In genomic region chr13:36981156-36981743, GRCh38 we compare ENCODE assay signal across 9 cellular contexts. TPM values are rescaled to one million over a fixed set of nuclear protein-coding genes. Genes with fewer than 3 reads are reported as not detected.
DNase-seq lines count a peak whose midpoint lies in the region; ATAC-seq, FAIRE-seq and TF ChIP-seq lines count a peak whose summit lies in the region.
"Had no signal": no experiment of that assay in that cellular context is flagged by ENCODE, and none has a peak within 500 bp of the region (broad histone marks: within the 10 kb centered on the region; RNA-seq: fewer than 3 reads in every experiment).

No MANE protein-coding gene starts in this region.

- intact Hi-C loops in heart right ventricle (cut with DNase I) (loop anchor here in 8 of 10 donors (2.0 to 10.0 kb wide), 6 partner anchors 116 to 566 kb away; no protein-coding TSS in a partner anchor), left cardiac atrium (cut with DNase I) (loop anchor here in 1 of 2 donors (5.0 kb wide), 1 partner anchor 124 kb away; no protein-coding TSS in a partner anchor)

- peak in 8 of 9 donors; percentile 13 to 68 (median 60) for TF ChIP-seq CTCF in heart right ventricle (IDR thresholded peaks at IDR 0.05)

- no peaks in the 10 kb centered on the region for H3K4me1 ChIP-seq in heart right ventricle

- H3K27ac ChIP-seq in heart right ventricle: no peak overlapping the region

- H3K9me3 ChIP-seq in heart right ventricle: no peaks in the 10 kb centered on the region

- peaks cover 99% of the 10 kb centered on the region for H3K36me3 Mint-ChIP-seq in stimulated activated effector memory CD8-positive, alpha-beta T cell treated with anti-CD3 and anti-CD28 coated beads, Interleukin-12 subunit alpha, Interleukin-12 subunit beta, amount 100 ng/mL, for 72 hours

- no peak overlapping the region for H3K4me3 Mint-ChIP-seq in stimulated activated effector memory CD8-positive, alpha-beta T cell treated with anti-CD3 and anti-CD28 coated beads, Interleukin-12 subunit alpha, Interleukin-12 subunit beta, amount 100 ng/mL, for 72 hours
- H3K4me3 Mint-ChIP-seq: activated naive CD8-positive, alpha-beta T cell treated with anti-CD3 and anti-CD28 coated beads, Interleukin-2, amount 10 ng/mL, durations not matched to agents 7 days and 5 days had no signal

- no peaks in the 10 kb centered on the region for H3K9me3 Mint-ChIP-seq in stimulated activated effector memory CD8-positive, alpha-beta T cell treated with anti-CD3 and anti-CD28 coated beads, Interleukin-12 subunit alpha, Interleukin-12 subunit beta, amount 100 ng/mL, for 72 hours
- H3K9me3 Mint-ChIP-seq: activated naive CD8-positive, alpha-beta T cell treated with anti-CD3 and anti-CD28 coated beads, Interleukin-2, amount 10 ng/mL, durations not matched to agents 7 days and 5 days had no signal

- 35 to 43% methylated on average over 6 of the region's 6 CpGs for WGBS in heart right ventricle, 2 donors

- peaks cover 0 to 97% (median 31%) of the 10 kb centered on the region in 9 donors for H3K36me3 ChIP-seq in heart right ventricle

- ATAC-seq in heart right ventricle (no peak), left cardiac atrium (no peak)
- ATAC-seq in stimulated activated effector memory CD8-positive, alpha-beta T cell treated with anti-CD3 and anti-CD28 coated beads, Interleukin-12 subunit alpha, Interleukin-12 subunit beta, amount 100 ng/mL, for 72 hours: no peak

- H3K4me3 ChIP-seq in heart right ventricle: no peak overlapping the region

- no peaks in the 10 kb centered on the region for H3K4me1 Mint-ChIP-seq in stimulated activated effector memory CD8-positive, alpha-beta T cell treated with anti-CD3 and anti-CD28 coated beads, Interleukin-12 subunit alpha, Interleukin-12 subunit beta, amount 100 ng/mL, for 72 hours
- H3K4me1 Mint-ChIP-seq: activated naive CD8-positive, alpha-beta T cell treated with anti-CD3 and anti-CD28 coated beads, Interleukin-2, amount 10 ng/mL, durations not matched to agents 7 days and 5 days had no signal

- DNase-seq in heart right ventricle (no peak), left cardiac atrium (no peak), HTR-8/SVneo (ENCODE audit: insufficient read length, low spot score) (peak; percentile 35), SIG-M5 (lab: John Stamatoyannopoulos, UW) (peak; percentile 9), fibroblast of the conjunctiva (ENCODE audit: low read depth) (peak; percentile 56), KG1 (lab: John Stamatoyannopoulos, UW) (no peak)
- DNase-seq in stimulated activated effector memory CD8-positive, alpha-beta T cell treated with anti-CD3 and anti-CD28 coated beads, Interleukin-12 subunit alpha, Interleukin-12 subunit beta, amount 100 ng/mL, for 72 hours (ENCODE audit: low spot score in 2 of 2): no peak
- DNase-seq in stimulated activated CD8-positive, alpha-beta memory T cell treated with anti-CD3 and anti-CD28 coated beads, Interleukin-4, amount 100 ng/mL, for 48 hours: no peak
- DNase-seq: activated naive CD8-positive, alpha-beta T cell treated with anti-CD3 and anti-CD28 coated beads, Interleukin-2, amount 10 ng/mL, durations not matched to agents 7 days and 5 days had no signal

- H3K27me3 ChIP-seq in heart right ventricle: no peaks in the 10 kb centered on the region

- no peak for FAIRE-seq in HTR-8/SVneo (lab: Jason Lieb, UNC)

- peak overlapping the region; percentile 41 for H3K27ac Mint-ChIP-seq in stimulated activated effector memory CD8-positive, alpha-beta T cell treated with anti-CD3 and anti-CD28 coated beads, Interleukin-12 subunit alpha, Interleukin-12 subunit beta, amount 100 ng/mL, for 72 hours
- H3K27ac Mint-ChIP-seq: activated naive CD8-positive, alpha-beta T cell treated with anti-CD3 and anti-CD28 coated beads, Interleukin-2, amount 10 ng/mL, durations not matched to agents 7 days and 5 days had no signal

RNA-seq across cellular contexts. Expression of gene ALG5, which starts 17.9 kb away (rescaled TPM):
- total RNA-seq in heart right ventricle (10 to 100 TPM in 4 of 10 donors, 1 to 10 TPM in 6; 7.3 to 17.5 (median 9.5) TPM), left cardiac atrium (10 to 100 TPM; 16.2 to 23.8 TPM)
- 10 to 100 TPM; 18.1 to 29.6 TPM for polyA plus RNA-seq in heart right ventricle

RNA-seq across cellular contexts. Expression of gene EXOSC8, which starts 19.3 kb away (rescaled TPM):
- total RNA-seq in heart right ventricle: 10 to 100 TPM; 19.0 to 31.1 (median 24.7) TPM
- 10 to 100 TPM; 33.9 to 70.0 TPM for polyA plus RNA-seq in heart right ventricle
- total RNA-seq in left cardiac atrium: 10 to 100 TPM; 24.2 to 24.8 TPM

Comparison
In these comparisons a context has a peak if more than half of its experiments do, and no peak if none do; other contexts are left out.
1. DNase-seq: peak in HTR-8/SVneo (single experiment), SIG-M5 (single experiment) and fibroblast of the conjunctiva (single experiment); none in heart right ventricle (0 of 2), left cardiac atrium (single experiment), stimulated activated effector memory CD8-positive, alpha-beta T cell treated with anti-CD3 and anti-CD28 coated beads, Interleukin-12 subunit alpha, Interleukin-12 subunit beta, amount 100 ng/mL, for 72 hours (0 of 2), KG1 (single experiment) and stimulated activated CD8-positive, alpha-beta memory T cell treated with anti-CD3 and anti-CD28 coated beads, Interleukin-4, amount 100 ng/mL, for 48 hours (single experiment).